ENCODE assay signal across 19 cellular contexts in the genomic region with DNA sequence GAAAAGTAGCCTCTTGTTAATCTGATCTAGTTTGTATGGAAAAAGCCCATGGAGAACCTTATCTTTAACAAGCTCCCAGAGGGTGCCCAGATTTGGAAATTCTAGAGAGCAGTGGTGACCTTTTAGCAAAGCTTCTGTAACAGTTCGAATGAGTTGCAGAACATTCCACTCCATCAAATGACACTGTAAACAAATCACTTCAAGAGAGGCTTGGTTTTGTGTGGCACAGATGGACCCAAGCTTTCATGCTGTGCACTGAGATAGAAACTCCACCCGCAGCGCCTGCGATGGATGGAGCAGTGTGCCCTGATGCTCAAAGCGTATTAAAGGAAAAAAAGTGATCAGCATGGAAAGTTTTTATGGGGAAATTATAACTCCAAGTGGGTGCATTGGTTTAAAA.
DNase-seq lines count a peak whose midpoint lies in the region; ATAC-seq lines count a peak whose summit lies in the region.
"Had no signal": no experiment of that assay in that cellular context is flagged by ENCODE, and none has a peak within 500 bp of the region (broad histone marks: within the 10 kb centered on the region; RNA-seq: fewer than 3 reads in every experiment).

No MANE protein-coding gene starts in this region.

- peak; percentile 13 for DNase-seq in NCI-H510A treated with DMSO at 0.1 percent for 48 hours (lab: John Stamatoyannopoulos, UW)
- DNase-seq in NCI-H510A (lab: John Stamatoyannopoulos, UW): no peak
- DNase-seq in NCI-H1417 (lab: John Stamatoyannopoulos, UW): peak; percentile 4 to 76 (median 26)
- peak; percentile 6 for DNase-seq in NCI-H524 treated with DMSO at 0.1 percent for 48 hours (lab: John Stamatoyannopoulos, UW)
- peak; percentile 11 for DNase-seq in pons (ENCODE audit: low spot score)
- no peak for DNase-seq in T-helper 2 cell
- no peak for DNase-seq in DMS153 treated with DMSO at 0.1 percent for 48 hours (lab: John Stamatoyannopoulos, UW; ENCODE audit: unreplicated experiment)
- DNase-seq: DMS153, GM23248, H7, Kasumi-1, MV-4-11, NCI-H1105, NCI-H2081, PC-9, SHP77, T-helper 1 cell had no signal

- no peak for ATAC-seq in GM21723 (IDR thresholded peaks at IDR 0.05; ENCODE audit: unreplicated experiment)
- ATAC-seq: K562 had no signal

Comparison
In these comparisons a context has a peak if more than half of its experiments do, and no peak if none do; other contexts are left out.
1. DNase-seq: peak in NCI-H510A treated with DMSO at 0.1 percent for 48 hours (single experiment), NCI-H1417 (3 of 3), NCI-H524 treated with DMSO at 0.1 percent for 48 hours (single experiment) and pons (single experiment); none in NCI-H510A (single experiment), T-helper 2 cell (0 of 5) and DMS153 treated with DMSO at 0.1 percent for 48 hours (single experiment).